ENCODE assay signal across 1 cellular context in genomic region chr16:22092143-22092933, GRCh38.
TF ChIP-seq lines count a peak whose summit lies in the region.

VWA3A (plus strand) TSS chr16:22092541; CDS start chr16:22092638, 97 bp downstream.

TF ChIP-seq in SK-N-SH treated with all-trans-retinoic acid at 6 μM for 48 hours, 23 proteins besides CTCF, POLR2A, EP300 and RAD21 (continued from another document):
- TF ChIP-seq PATZ1 (CRISPR knock-in tag; IDR thresholded peaks at IDR 0.05; ENCODE audit: borderline replicate concordance): no peak
